In genomic region chr2:201887851-201888451, GRCh38 we compare ENCODE assay signal across 11 cellular contexts.
DNase-seq lines count a peak whose midpoint lies in the region; ATAC-seq and TF ChIP-seq lines count a peak whose summit lies in the region.
"Had no signal": no experiment of that assay in that cellular context is flagged by ENCODE, and none has a peak within 500 bp of the region (broad histone marks: within the 10 kb centered on the region; RNA-seq: fewer than 3 reads in every experiment).

No MANE protein-coding gene starts in this region.

- TF ChIP-seq POLR2A in breast epithelium (IDR thresholded peaks at IDR 0.05) (no peak), erythroblast (IDR thresholded peaks at IDR 0.05; ENCODE audit: low read length) (no peak)

- H2AFZ ChIP-seq in mammary epithelial cell (ENCODE audit: low read depth, low read length), result no peak overlapping the region

- no peaks in the 10 kb centered on the region for H3K27me3 ChIP-seq in breast epithelium
- H3K27me3 ChIP-seq in mammary epithelial cell (ENCODE audit: insufficient read depth, low read length), result no peaks in the 10 kb centered on the region
- peaks cover 24% of the 10 kb centered on the region for H3K27me3 ChIP-seq in lower lobe of right lung (ENCODE audit: low read depth)
- no peaks in the 10 kb centered on the region for H3K27me3 ChIP-seq in thoracic aorta (replicated peaks; ENCODE audit: insufficient read depth)

- CTCF ChIA-PET in mammary epithelial cell (lab: Charles Lee; ENCODE audit: low non-redundant PET), result no interaction called here

- TF ChIP-seq CTCF in breast epithelium (IDR thresholded peaks at IDR 0.05) (no peak), mammary epithelial cell (conservative IDR thresholded peaks at IDR 0.05 in 1 of 2, IDR thresholded peaks at IDR 0.05 in 1 of 2; ENCODE audit: extremely low read depth in 1 of 2, insufficient read depth in 1 of 2, low read depth in 1 of 2, low read length in 2 of 2) (no peak), astrocyte of the spinal cord (IDR thresholded peaks at IDR 0.05; ENCODE audit: low read depth, low read length) (no peak), lower lobe of right lung (IDR thresholded peaks at IDR 0.05) (no peak), thoracic aorta (IDR thresholded peaks at IDR 0.05) (no peak), omental fat pad (IDR thresholded peaks at IDR 0.05) (no peak)

- H3K79me2 ChIP-seq in mammary epithelial cell (ENCODE audit: insufficient read depth, low read length), result no peaks in the 10 kb centered on the region

- in situ Hi-C loops in mammary epithelial cell (cut with MboI; ENCODE audit: low sequenced_read_pairs in 2 of 2) (no loop called here), astrocyte of the spinal cord (cut with HindIII; ENCODE audit: low sequenced_read_pairs) (no loop called here)

- intact Hi-C loops in breast epithelium (cut with DNase I; ENCODE audit: low total_unique reads), result loop anchor here (5.0 kb wide), 1 partner anchor 729 kb away; no protein-coding TSS in a partner anchor
- intact Hi-C loops in mammary epithelial cell (cut with micrococcal nuclease), result no loop called here
- intact Hi-C loops in lower lobe of right lung (cut with DNase I), result no loop called here

- 69% methylated on average over 9 of the region's 9 CpGs for WGBS in mammary epithelial cell (ENCODE audit: low coverage, missing lambda C conversion rate)

- H3K9me3 ChIP-seq in breast epithelium (no peaks in the 10 kb centered on the region), mammary epithelial cell (replicated peaks; ENCODE audit: insufficient read depth, low read length) (no peaks in the 10 kb centered on the region), lower lobe of right lung (no peaks in the 10 kb centered on the region), thoracic aorta (no peaks in the 10 kb centered on the region)

- ATAC-seq in lower lobe of right lung (no peak), thoracic aorta (ENCODE audit: insufficient number of reproducible peaks, low FRiP score, low read depth) (no peak), omental fat pad (ENCODE audit: low FRiP score) (no peak)
- ATAC-seq: activated CD8-positive, alpha-beta T cell treated with anti-CD3 and anti-CD28 coated beads, Interleukin-2, amount 10 ng/mL, durations not matched to agents 7 days and 5 days had no signal

- peak overlapping the region; percentile 23 to 49 (median 33) for H3K4me3 ChIP-seq in breast epithelium
- H3K4me3 ChIP-seq in mammary epithelial cell (replicated peaks in 1 of 3; ENCODE audit: insufficient read depth in 1 of 3, low read depth in 2 of 3, low read length in 3 of 3), result no peak overlapping the region
- H3K4me3 ChIP-seq in astrocyte of the spinal cord (ENCODE audit: low read depth, low read length), result peak overlapping the region; percentile 21
- peak overlapping the region; percentile 38 for H3K4me3 ChIP-seq in lower lobe of right lung
- H3K4me3 ChIP-seq in thoracic aorta, result peak overlapping the region; percentile 25

- no peaks in the 10 kb centered on the region for H3K36me3 ChIP-seq in breast epithelium
- no peaks in the 10 kb centered on the region for H3K36me3 ChIP-seq in mammary epithelial cell (ENCODE audit: insufficient read depth, low read length)
- H3K36me3 ChIP-seq in lower lobe of right lung, result no peaks in the 10 kb centered on the region
- H3K36me3 ChIP-seq in thoracic aorta, result no peaks in the 10 kb centered on the region

- no peak overlapping the region for H3K27ac ChIP-seq in breast epithelium
- H3K27ac ChIP-seq in mammary epithelial cell (ENCODE audit: insufficient read depth, low read depth, low read length), result no peak overlapping the region
- H3K27ac ChIP-seq in lower lobe of right lung, result no peak overlapping the region
- H3K27ac ChIP-seq in thoracic aorta, result no peak overlapping the region

- BruUV-seq in mammary epithelial cell (replicated peaks; lab: Mats Ljungman, UMichigan), result no TSS peak

- H3K4me1 ChIP-seq in breast epithelium (no peaks in the 10 kb centered on the region), mammary epithelial cell (ENCODE audit: insufficient read depth, low read length) (peaks cover 9% of the 10 kb centered on the region), lower lobe of right lung (peaks cover 5% of the 10 kb centered on the region), thoracic aorta (ENCODE audit: control insufficient read depth in 1 of 2, low read depth in 2 of 2) (peaks cover 9 to 11% of the 10 kb centered on the region in 2 donors)

- dilution Hi-C loops in mammary epithelial cell (cut with HindIII; ENCODE audit: low sequenced_read_pairs), result no loop called here

- DNase-seq in breast epithelium (ENCODE audit: low spot score in 2 of 2) (no peak), mammary epithelial cell (no peak), astrocyte of the spinal cord (ENCODE audit: low read depth, low spot score) (no peak), lower lobe of right lung (no peak), thoracic aorta (ENCODE audit: low spot score) (no peak), erythroblast (lab: John Stamatoyannopoulos, UW) (no peak), hypothalamus (lab: John Stamatoyannopoulos, UW) (no peak), omental fat pad (ENCODE audit: low spot score) (no peak)
- DNase-seq: activated CD8-positive, alpha-beta T cell treated with anti-CD3 and anti-CD28 coated beads, Interleukin-2, amount 10 ng/mL, durations not matched to agents 7 days and 5 days; GF-D8; HCEC 1CT had no signal

- H4K20me1 ChIP-seq in mammary epithelial cell (ENCODE audit: insufficient read depth, low read length), result no peaks in the 10 kb centered on the region

- no peak overlapping the region for H3K4me2 ChIP-seq in mammary epithelial cell (ENCODE audit: insufficient read depth, low read depth, low read length)

- H3K9ac ChIP-seq in mammary epithelial cell (ENCODE audit: insufficient read depth, low read length), result no peak overlapping the region

Comparison
In these comparisons a context has a peak if more than half of its experiments do, and no peak if none do; other contexts are left out.
1. H3K4me3 ChIP-seq: peak in breast epithelium (3 of 3), astrocyte of the spinal cord (single experiment), lower lobe of right lung (single experiment) and thoracic aorta (single experiment); none in mammary epithelial cell (0 of 3).